8 cellular contexts compared by ENCODE assay signal in the genomic region with DNA sequence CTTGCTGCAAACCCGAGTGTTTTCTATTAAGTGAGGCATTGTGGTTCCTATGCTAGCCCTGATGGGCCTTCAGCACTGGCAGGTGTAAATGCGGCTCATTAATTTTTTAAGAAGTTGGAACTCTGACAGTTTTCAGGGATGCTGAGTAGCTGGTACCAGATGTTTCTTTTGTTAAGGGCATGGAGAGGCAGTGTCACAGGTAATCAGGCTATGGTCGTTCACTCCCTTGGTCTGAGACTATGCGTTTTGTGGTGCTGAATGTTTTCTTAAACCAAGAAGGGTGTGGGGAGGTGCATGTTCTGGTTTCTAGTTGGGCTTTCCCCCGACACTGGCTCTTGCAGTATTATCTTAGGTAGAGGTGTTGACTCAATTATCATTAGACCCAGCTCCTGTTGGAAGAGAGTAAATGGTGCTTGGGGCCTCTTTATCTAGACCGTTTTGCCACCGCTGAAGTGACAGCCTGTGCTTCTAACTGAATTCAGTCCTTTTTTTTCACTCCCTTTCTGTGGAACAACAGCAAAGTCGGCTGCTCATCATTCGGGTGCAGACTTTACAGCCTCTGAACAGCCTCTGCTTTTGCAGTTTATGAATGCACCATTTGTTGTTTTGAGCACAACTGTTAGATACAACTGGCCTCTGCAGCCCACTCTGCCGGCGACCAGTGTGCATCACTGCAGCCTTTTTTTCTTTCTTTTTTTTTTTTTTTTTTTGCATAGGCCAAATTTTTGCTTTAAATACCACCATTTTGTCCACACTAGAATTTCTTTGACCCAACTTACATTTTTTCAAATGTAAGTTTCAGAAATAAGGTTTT. TPM values are rescaled to one million over a fixed set of nuclear protein-coding genes. Genes with fewer than 3 reads are reported as not detected.
DNase-seq lines count a peak whose midpoint lies in the region; ATAC-seq and TF ChIP-seq lines count a peak whose summit lies in the region.

No MANE protein-coding gene starts in this region.

- peaks cover 48 to 79% of the 10 kb centered on the region in 2 donors for H3K4me1 Mint-ChIP-seq in stimulated activated naive B cell treated with anti-CD40 and anti-IgM and Interleukin-4, amounts not matched to agents 10 μg/mL and 1 μg/mL and 100 μg/mL, for 72 hours

- H3K36me3 ChIP-seq in left ventricle myocardium inferior, result no peaks in the 10 kb centered on the region
- no peaks in the 10 kb centered on the region for H3K36me3 ChIP-seq in transverse colon

- H3K4me1 ChIP-seq in left ventricle myocardium inferior (peaks cover 97% of the 10 kb centered on the region), transverse colon (peaks cover 49 to 95% (median 87%) of the 10 kb centered on the region in 4 donors)

- TF ChIP-seq EP300 in transverse colon (IDR thresholded peaks at IDR 0.05; ENCODE audit: low read depth), result no peak

- no peak for TF ChIP-seq POLR2A in transverse colon (IDR thresholded peaks at IDR 0.05)

- in situ Hi-C loops in transverse colon (cut with MboI; ENCODE audit: low pct_ligation_motif_present in 1 of 4, low pct_unique_long_range_greater_than_20kb in 1 of 4, low sequenced_read_pairs in 3 of 4), result no loop called here

- TF ChIP-seq CTCF in left ventricle myocardium inferior (IDR thresholded peaks at IDR 0.05; ENCODE audit: borderline replicate concordance), result peak; percentile 38
- peak in 2 of 5 experiments; percentile 17 to 26 for TF ChIP-seq CTCF in transverse colon (IDR thresholded peaks at IDR 0.05)

- no peak overlapping the region for H3K27ac Mint-ChIP-seq in stimulated activated naive B cell treated with anti-CD40 and anti-IgM and Interleukin-4, amounts not matched to agents 10 μg/mL and 1 μg/mL and 100 μg/mL, for 72 hours

- no peaks in the 10 kb centered on the region for H3K27me3 Mint-ChIP-seq in stimulated activated naive B cell treated with anti-CD40 and anti-IgM and Interleukin-4, amounts not matched to agents 10 μg/mL and 1 μg/mL and 100 μg/mL, for 72 hours

- no peak overlapping the region for H3K4me3 Mint-ChIP-seq in stimulated activated naive B cell treated with anti-CD40 and anti-IgM and Interleukin-4, amounts not matched to agents 10 μg/mL and 1 μg/mL and 100 μg/mL, for 72 hours

- WGBS in transverse colon (ENCODE audit: low coverage in 1 of 2), 2 donors, result 40 to 41% methylated on average over 5 to 11 of the region's 11 CpGs

- no peaks in the 10 kb centered on the region for H3K9me3 ChIP-seq in left ventricle myocardium inferior (replicated peaks)
- H3K9me3 ChIP-seq in transverse colon, result no peaks in the 10 kb centered on the region

- intact Hi-C loops in left ventricle myocardium inferior (cut with micrococcal nuclease) (no loop called here), Right ventricle myocardium superior (cut with DNase I) (no loop called here), transverse colon (cut with DNase I; ENCODE audit: low total_unique reads) (no loop called here)

- peaks cover 3 to 12% of the 10 kb centered on the region in 2 donors for H3K36me3 Mint-ChIP-seq in stimulated activated naive B cell treated with anti-CD40 and anti-IgM and Interleukin-4, amounts not matched to agents 10 μg/mL and 1 μg/mL and 100 μg/mL, for 72 hours

- H3K27ac ChIP-seq in left ventricle myocardium inferior (replicated peaks), result peak overlapping the region; percentile 98
- peak overlapping the region; percentile 93 to 98 (median 96) for H3K27ac ChIP-seq in transverse colon

- DNase-seq in left ventricle myocardium inferior (no peak), Right ventricle myocardium superior (no peak), RPMI7951 (ENCODE audit: low read depth) (peak; percentile 45), hypothalamus (lab: John Stamatoyannopoulos, UW) (peak in 28 of 51 donors; percentile 16 to 76 (median 42)), transverse colon (no peak), T-helper 9 cell (no peak)
- DNase-seq in stimulated activated naive B cell treated with anti-CD40 and anti-IgM and Interleukin-4, amounts not matched to agents 10 μg/mL and 1 μg/mL and 100 μg/mL, for 72 hours, result no peak
- no peak for DNase-seq in stimulated activated CD4-positive, alpha-beta T cell treated with anti-CD3 and anti-CD28 coated beads, Interleukin-4, amount 100 ng/mL, for 24 hours

- H3K27me3 ChIP-seq in left ventricle myocardium inferior (ENCODE audit: low read depth) (no peaks in the 10 kb centered on the region), transverse colon (no peaks in the 10 kb centered on the region)

- H3K4me3 ChIP-seq in left ventricle myocardium inferior (no peak overlapping the region), transverse colon (no peak overlapping the region)

- ATAC-seq in Right ventricle myocardium superior (ENCODE audit: poor library complexity), result no peak
- ATAC-seq in stimulated activated naive B cell treated with anti-CD40 and anti-IgM and Interleukin-4, amounts not matched to agents 10 μg/mL and 1 μg/mL and 100 μg/mL, for 72 hours (replicated peaks), result no peak

- H3K9me3 Mint-ChIP-seq in stimulated activated naive B cell treated with anti-CD40 and anti-IgM and Interleukin-4, amounts not matched to agents 10 μg/mL and 1 μg/mL and 100 μg/mL, for 72 hours, result no peaks in the 10 kb centered on the region

RNA-seq across cellular contexts. Expression of a gene that starts 35.6 kb away (rescaled TPM):
- 33.3 TPM for total RNA-seq in left ventricle myocardium inferior
- total RNA-seq in Right ventricle myocardium superior, result 34.2 TPM
- 5.8 and 6.0 TPM in 2 replicates for total RNA-seq in RPMI7951 (2014; rRNA removed; shearing (Covaris generic))
- 100 to 1,000 TPM in 2 of 4 donors, 10 to 100 TPM in 2; 73.9 to 214 (median 107) TPM for total RNA-seq in transverse colon

Comparison
In these comparisons a context has a peak if more than half of its experiments do, and no peak if none do; other contexts are left out.
1. DNase-seq: peak in RPMI7951 (single experiment) and hypothalamus (28 of 51); none in left ventricle myocardium inferior (single experiment), Right ventricle myocardium superior (single experiment), transverse colon (single experiment), stimulated activated naive B cell treated with anti-CD40 and anti-IgM and Interleukin-4, amounts not matched to agents 10 μg/mL and 1 μg/mL and 100 μg/mL, for 72 hours (single experiment), T-helper 9 cell (single experiment) and stimulated activated CD4-positive, alpha-beta T cell treated with anti-CD3 and anti-CD28 coated beads, Interleukin-4, amount 100 ng/mL, for 24 hours (single experiment).